Comparison of ENCODE assay signal across 9 cellular contexts in genomic region chr10:80145406-80146308, GRCh38. TPM values are rescaled to one million over a fixed set of nuclear protein-coding genes. Genes with fewer than 3 reads are reported as not detected.
DNase-seq lines count a peak whose midpoint lies in the region; ATAC-seq and TF ChIP-seq lines count a peak whose summit lies in the region.
"Not testable (repeated sequence)": the region's sequence is repeated elsewhere in the genome, so short reads cannot be mapped to it uniquely, and the experiment has no call there.
"Had no signal": no experiment of that assay in that cellular context is flagged by ENCODE, and none has a peak within 500 bp of the region (broad histone marks: within the 10 kb centered on the region; RNA-seq: fewer than 3 reads in every experiment).

No MANE protein-coding gene starts in this region.

- peaks cover 11 to 31% (median 17%) of the 10 kb centered on the region in 4 donors for H3K4me1 Mint-ChIP-seq in CD4-positive, CD25-positive, alpha-beta regulatory T cell
- H3K4me1 Mint-ChIP-seq in HFFc6 (ENCODE audit: low read depth): peaks cover 30% of the 10 kb centered on the region
- H3K4me1 Mint-ChIP-seq in activated CD8-positive, alpha-beta T cell treated with anti-CD3 and anti-CD28 coated beads for 36 hours (ENCODE audit: low read depth): peaks cover 18% of the 10 kb centered on the region
- H3K4me1 Mint-ChIP-seq in central memory CD8-positive, alpha-beta T cell: peaks cover 15% of the 10 kb centered on the region
- not testable (repeated sequence) for H3K4me1 Mint-ChIP-seq in mesothelial cell of epicardium

- TF ChIP-seq EP300 in stomach (IDR thresholded peaks at IDR 0.05): not testable (repeated sequence)

- WGBS in stomach, 5 donors: 64 to 79% (median 69%) methylated on average over 11 of the region's 11 CpGs

- TF ChIP-seq CTCF in HFFc6 (IDR thresholded peaks at IDR 0.05); activated CD8-positive, alpha-beta T cell treated with anti-CD3 and anti-CD28 coated beads for 36 hours (IDR thresholded peaks at IDR 0.05); foreskin fibroblast (IDR thresholded peaks at IDR 0.05; ENCODE audit: low read depth, low read length); mesothelial cell of epicardium (IDR thresholded peaks at IDR 0.05; ENCODE audit: unreplicated experiment); stomach (IDR thresholded peaks at IDR 0.05): not testable (repeated sequence)

- not testable (repeated sequence) for ATAC-seq in CD4-positive, CD25-positive, alpha-beta regulatory T cell (ENCODE audit: low read depth in 2 of 2); activated CD8-positive, alpha-beta T cell treated with anti-CD3 and anti-CD28 coated beads for 36 hours; central memory CD8-positive, alpha-beta T cell (replicated peaks; ENCODE audit: extremely low read depth, poor library complexity, severe bottlenecking)

- intact Hi-C loops in activated CD8-positive, alpha-beta T cell treated with anti-CD3 and anti-CD28 coated beads for 36 hours (cut with micrococcal nuclease): loop anchor here (5.0 kb wide), 1 partner anchor 62 kb away; the partner anchor contains the start of gene ANXA11
- intact Hi-C loops in stomach (cut with DNase I; ENCODE audit: low total_unique reads): not testable (repeated sequence)

- not testable (repeated sequence) for H3K27me3 ChIP-seq in CD4-positive, CD25-positive, alpha-beta regulatory T cell (ENCODE audit: control insufficient read depth, insufficient read depth, low read length); stomach

- H3K27ac Mint-ChIP-seq in CD4-positive, CD25-positive, alpha-beta regulatory T cell: peak overlapping the region; percentile 7 to 77 (median 32)
- H3K27ac Mint-ChIP-seq in HFFc6: peak overlapping the region; percentile 74
- H3K27ac Mint-ChIP-seq in activated CD8-positive, alpha-beta T cell treated with anti-CD3 and anti-CD28 coated beads for 36 hours: peak overlapping the region; percentile 33
- peak overlapping the region; percentile 10 for H3K27ac Mint-ChIP-seq in central memory CD8-positive, alpha-beta T cell (ENCODE audit: low read depth)
- H3K27ac Mint-ChIP-seq in mesothelial cell of epicardium: peak overlapping the region; percentile 55

- POLR2A ChIA-PET in activated CD8-positive, alpha-beta T cell treated with anti-CD3 and anti-CD28 coated beads for 36 hours (lab: Charles Lee): interaction anchor here (1.5 kb wide), 1 partner anchor 58 kb away, joined by 6 read pairs; no protein-coding TSS in a partner anchor

- peaks cover 15% of the 10 kb centered on the region for H3K27me3 Mint-ChIP-seq in CD4-positive, CD25-positive, alpha-beta regulatory T cell
- not testable (repeated sequence) for H3K27me3 Mint-ChIP-seq in HFFc6 (ENCODE audit: insufficient read depth); activated CD8-positive, alpha-beta T cell treated with anti-CD3 and anti-CD28 coated beads for 36 hours; central memory CD8-positive, alpha-beta T cell; mesothelial cell of epicardium (ENCODE audit: low read depth)

- H3K9me3 ChIP-seq in CD4-positive, CD25-positive, alpha-beta regulatory T cell (ENCODE audit: control insufficient read depth in 2 of 2, low read length in 2 of 2); stomach: not testable (repeated sequence)

- not testable (repeated sequence) for DNase-seq in CD4-positive, CD25-positive, alpha-beta regulatory T cell; activated CD8-positive, alpha-beta T cell treated with anti-CD3 and anti-CD28 coated beads for 36 hours; central memory CD8-positive, alpha-beta T cell (ENCODE audit: low spot score in 2 of 2); mesothelial cell of epicardium (ENCODE audit: low spot score in 2 of 2, unreplicated experiment in 2 of 2); stomach
- DNase-seq in HFFc6 (peak; percentile 58), OCI-M1 (lab: John Stamatoyannopoulos, UW) (peak; percentile 27), foreskin fibroblast (peak; percentile 77 to 91)

- CTCF ChIA-PET in activated CD8-positive, alpha-beta T cell treated with anti-CD3 and anti-CD28 coated beads for 36 hours (lab: Charles Lee): interaction anchor here (1.0 to 4.2 kb wide), 9 partner anchors 8 to 116 kb away, joined by 3 to 114 read pairs (median 13); no protein-coding TSS in a partner anchor

- peaks cover 0 to 14% (median 2%) of the 10 kb centered on the region in 7 donors for H3K9me3 Mint-ChIP-seq in CD4-positive, CD25-positive, alpha-beta regulatory T cell
- H3K9me3 Mint-ChIP-seq in HFFc6; central memory CD8-positive, alpha-beta T cell: not testable (repeated sequence)
- peaks cover 14% of the 10 kb centered on the region for H3K9me3 Mint-ChIP-seq in activated CD8-positive, alpha-beta T cell treated with anti-CD3 and anti-CD28 coated beads for 36 hours
- peaks cover 15% of the 10 kb centered on the region for H3K9me3 Mint-ChIP-seq in mesothelial cell of epicardium

- peaks cover 17% of the 10 kb centered on the region for H3K4me1 ChIP-seq in CD4-positive, CD25-positive, alpha-beta regulatory T cell (ENCODE audit: control insufficient read depth, insufficient read depth, low read length, poor library complexity, severe bottlenecking)
- peaks cover 15 to 23% (median 21%) of the 10 kb centered on the region in 4 donors for H3K4me1 ChIP-seq in stomach

- not testable (repeated sequence) for TF ChIP-seq POLR2A in stomach (IDR thresholded peaks at IDR 0.05)

- peaks cover 18% of the 10 kb centered on the region for H3K36me3 Mint-ChIP-seq in CD4-positive, CD25-positive, alpha-beta regulatory T cell
- H3K36me3 Mint-ChIP-seq in HFFc6 (ENCODE audit: low read depth) (peaks cover 19% of the 10 kb centered on the region), mesothelial cell of epicardium (peaks cover 24% of the 10 kb centered on the region)
- H3K36me3 Mint-ChIP-seq in activated CD8-positive, alpha-beta T cell treated with anti-CD3 and anti-CD28 coated beads for 36 hours (ENCODE audit: low read depth): peaks cover 22% of the 10 kb centered on the region
- peaks cover 13% of the 10 kb centered on the region for H3K36me3 Mint-ChIP-seq in central memory CD8-positive, alpha-beta T cell (ENCODE audit: insufficient read depth)

- not testable (repeated sequence) for H3K27ac ChIP-seq in CD4-positive, CD25-positive, alpha-beta regulatory T cell (ENCODE audit: insufficient read depth, low read length, poor library complexity, severe bottlenecking)
- peak overlapping the region in 4 of 5 donors; percentile 20 to 50 (median 38) for H3K27ac ChIP-seq in stomach

- H3K36me3 ChIP-seq in CD4-positive, CD25-positive, alpha-beta regulatory T cell (ENCODE audit: control insufficient read depth, insufficient read depth, low read length): peaks cover 11% of the 10 kb centered on the region
- peaks cover 0 to 37% (median 27%) of the 10 kb centered on the region in 4 donors for H3K36me3 ChIP-seq in stomach

- peak overlapping the region; percentile 24 to 89 (median 68) for H3K4me3 Mint-ChIP-seq in CD4-positive, CD25-positive, alpha-beta regulatory T cell
- H3K4me3 Mint-ChIP-seq in HFFc6: peak overlapping the region; percentile 71
- H3K4me3 Mint-ChIP-seq in activated CD8-positive, alpha-beta T cell treated with anti-CD3 and anti-CD28 coated beads for 36 hours; mesothelial cell of epicardium: not testable (repeated sequence)
- peak overlapping the region; percentile 84 for H3K4me3 Mint-ChIP-seq in central memory CD8-positive, alpha-beta T cell

- not testable (repeated sequence) for H3K4me3 ChIP-seq in CD4-positive, CD25-positive, alpha-beta regulatory T cell (ENCODE audit: low read depth, low read length); foreskin fibroblast (ENCODE audit: low read depth in 1 of 2, low read length in 2 of 2); stomach

RNA-seq across cellular contexts. Expression of gene PLAC9, which starts 13.1 kb away (rescaled TPM):
- total RNA-seq in CD4-positive, CD25-positive, alpha-beta regulatory T cell: not detected
- polyA plus RNA-seq in CD4-positive, CD25-positive, alpha-beta regulatory T cell: 1 to 10 TPM in 1 of 4 donors, under 1 TPM in 1, not detected in 2; 0.33 to 1.1 TPM
- total RNA-seq in HFFc6 (2021; fragmentation: NEBNext Ultra II Directional; extraction: Animal tissue kit (Norgen Biotek cat#: 25700)): 1 to 10 TPM; 2.1 to 6.6 (median 6.2) TPM
- total RNA-seq in activated CD8-positive, alpha-beta T cell treated with anti-CD3 and anti-CD28 coated beads for 36 hours: not detected
- total RNA-seq in mesothelial cell of epicardium: 24.0 to 30.3 TPM (median 25.1 TPM) in 3 replicates
- 10 to 100 TPM in 2 of 5 donors, 1 to 10 TPM in 1, not detected in 2; 2.0 to 37.4 (median 11.6) TPM for total RNA-seq in stomach
- 10 to 100 TPM; 14.2 to 28.3 (median 26.4) TPM for polyA plus RNA-seq in stomach
- total RNA-seq: foreskin keratinocyte had no signal
- polyA plus RNA-seq: foreskin keratinocyte had no signal

RNA-seq across cellular contexts. Expression of gene ANXA11, which starts 59.7 kb away (rescaled TPM):
- 252 TPM for total RNA-seq in CD4-positive, CD25-positive, alpha-beta regulatory T cell
- polyA plus RNA-seq in CD4-positive, CD25-positive, alpha-beta regulatory T cell: 100 to 1,000 TPM; 253 to 316 (median 283) TPM
- total RNA-seq in HFFc6 (2021; fragmentation: NEBNext Ultra II Directional; extraction: Animal tissue kit (Norgen Biotek cat#: 25700)): 100 to 1,000 TPM; 253 to 361 (median 336) TPM
- 100 to 1,000 TPM; 226 to 238 TPM for total RNA-seq in activated CD8-positive, alpha-beta T cell treated with anti-CD3 and anti-CD28 coated beads for 36 hours
- total RNA-seq in mesothelial cell of epicardium (215 to 238 TPM (median 226 TPM) in 3 replicates), stomach (100 to 1,000 TPM in 3 of 5 donors, 10 to 100 TPM in 2; 91.4 to 293 (median 109) TPM)
- 100 to 1,000 TPM; 171 to 208 (median 181) TPM for polyA plus RNA-seq in stomach

Comparison
In these comparisons a context has a peak if more than half of its experiments do, and no peak if none do; other contexts are left out.
1. H3K27ac Mint-ChIP-seq: peak in every context shown above with its lines; median percentile 74 in HFFc6; 55 in mesothelial cell of epicardium; 33 in activated CD8-positive, alpha-beta T cell treated with anti-CD3 and anti-CD28 coated beads for 36 hours; 32 in CD4-positive, CD25-positive, alpha-beta regulatory T cell; 10 in central memory CD8-positive, alpha-beta T cell.